Comparison of ENCODE assay signal across 9 cellular contexts in the genomic region with DNA sequence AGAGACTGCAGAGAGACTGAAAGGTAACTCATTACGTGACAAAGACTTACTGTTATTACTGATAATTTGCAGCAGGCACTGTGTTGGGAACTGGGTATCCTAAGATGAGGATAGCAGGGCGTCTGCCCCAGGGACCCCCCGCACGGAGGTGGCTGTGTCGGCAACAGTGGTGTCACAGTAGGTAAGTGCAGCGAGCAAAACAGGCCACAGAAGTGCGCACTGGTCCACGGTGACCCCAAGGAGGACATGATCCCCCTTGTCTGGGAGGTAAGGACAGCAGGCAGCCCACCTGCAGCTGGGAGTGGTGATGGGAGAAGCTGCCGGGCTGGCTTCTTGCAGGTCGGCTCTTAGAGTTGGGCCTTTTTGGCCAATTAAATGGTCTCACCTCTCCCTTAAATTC.
A peak's percentile ranks its signal among the peaks of the same experiment; 100 is the strongest.
DNase-seq lines count a peak whose midpoint lies in the region; TF ChIP-seq lines count a peak whose summit lies in the region.
"Had no signal": no experiment of that assay in that cellular context is flagged by ENCODE, and none has a peak within 500 bp of the region (broad histone marks: within the 10 kb centered on the region; RNA-seq: fewer than 3 reads in every experiment).

No MANE protein-coding gene starts in this region.

- POLR2A ChIA-PET in CD4-positive, alpha-beta memory T cell (lab: Charles Lee; ENCODE audit: partially characterized antibody) = interaction anchor here (0.6 to 1.7 kb wide), 6 partner anchors 79 to 503 kb away, joined by 3 to 27 read pairs (median 4); a partner anchor contains a TSS

- CTCF ChIA-PET in CD4-positive, alpha-beta memory T cell (lab: Charles Lee; ENCODE audit: partially characterized antibody) = interaction anchor here (1.3 kb wide), 2 partner anchors 81 to 86 kb away, joined by 4 to 7 read pairs; no protein-coding TSS in a partner anchor

- H3K36me3 Mint-ChIP-seq in CD4-positive, alpha-beta memory T cell = no peaks in the 10 kb centered on the region

- peak overlapping the region; percentile 86 to 96 (median 87) for H3K4me3 Mint-ChIP-seq in CD4-positive, alpha-beta memory T cell

- H2AFZ ChIP-seq in Loucy (ENCODE audit: low read length) = peak overlapping the region; percentile 86

- no peaks in the 10 kb centered on the region for H3K27me3 ChIP-seq in CD4-positive, alpha-beta memory T cell (ENCODE audit: insufficient read depth, low read length)
- H3K27me3 ChIP-seq in Loucy (ENCODE audit: insufficient read depth, low read length, poor library complexity, severe bottlenecking) = no peaks in the 10 kb centered on the region
- no peaks in the 10 kb centered on the region for H3K27me3 ChIP-seq in duodenal mucosa (ENCODE audit: control insufficient read depth in 1 of 2, insufficient read depth in 2 of 2, low read length in 2 of 2)
- H3K27me3 ChIP-seq in ovary = no peaks in the 10 kb centered on the region

- intact Hi-C loops in CD4-positive, alpha-beta memory T cell (cut with micrococcal nuclease) = loop anchor here (5.0 kb wide), 1 partner anchor 281 kb away; a partner anchor contains a TSS
- intact Hi-C loops in ovary (cut with DNase I) = no loop called here

- no peaks in the 10 kb centered on the region for H3K36me3 ChIP-seq in CD4-positive, alpha-beta memory T cell (ENCODE audit: insufficient read depth, low read length)
- H3K36me3 ChIP-seq in Loucy (ENCODE audit: insufficient read depth, low read length) (no peaks in the 10 kb centered on the region), duodenal mucosa (ENCODE audit: control insufficient read depth in 1 of 2, insufficient read depth in 2 of 2, low read length in 2 of 2) (no peaks in the 10 kb centered on the region), ovary (no peaks in the 10 kb centered on the region)

- no peaks in the 10 kb centered on the region for H4K20me1 ChIP-seq in Loucy (ENCODE audit: insufficient read depth, low read length, poor library complexity, severe bottlenecking)

- H3K9ac ChIP-seq in Loucy (ENCODE audit: low read depth, low read length, poor library complexity, severe bottlenecking) (peak overlapping the region; percentile 53), duodenal mucosa (ENCODE audit: low read depth in 1 of 2, low read length in 2 of 2) (no peak overlapping the region)

- H3K79me2 ChIP-seq in Loucy (ENCODE audit: insufficient read depth, low read length) = no peaks in the 10 kb centered on the region

- TF ChIP-seq POLR2A in ovary (IDR thresholded peaks at IDR 0.05) = no peak

- H3K27me3 Mint-ChIP-seq in CD4-positive, alpha-beta memory T cell = peaks cover 6 to 8% of the 10 kb centered on the region in 2 donors

- WGBS in ovary, 3 donors = 72 to 81% (median 78%) methylated on average over 10 of the region's 10 CpGs

- no peak for TF ChIP-seq CTCF in Loucy (conservative IDR thresholded peaks at IDR 0.05; ENCODE audit: low read length)
- no peak for TF ChIP-seq CTCF in ovary (IDR thresholded peaks at IDR 0.05)

- no peaks in the 10 kb centered on the region for H3K9me3 ChIP-seq in CD4-positive, alpha-beta memory T cell (ENCODE audit: control insufficient read depth in 1 of 2, low read length in 2 of 2)
- H3K9me3 ChIP-seq in Loucy (ENCODE audit: insufficient read depth, low read depth, low read length) (no peaks in the 10 kb centered on the region), duodenal mucosa (ENCODE audit: control insufficient read depth in 1 of 2, low read length in 2 of 2) (no peaks in the 10 kb centered on the region), ovary (no peaks in the 10 kb centered on the region)

- no peaks in the 10 kb centered on the region for H3K9me2 ChIP-seq in Loucy (replicated peaks; ENCODE audit: low read depth, low read length)

- no peak overlapping the region for H3K27ac ChIP-seq in CD4-positive, alpha-beta memory T cell (ENCODE audit: low read depth, low read length)
- H3K27ac ChIP-seq in duodenal mucosa (ENCODE audit: low read depth, low read length) = no peak overlapping the region
- H3K27ac ChIP-seq in ovary = no peak overlapping the region
- no peak overlapping the region for H3K27ac ChIP-seq in substantia nigra (ENCODE audit: low read depth, low read length, poor library complexity, severe bottlenecking)
- H3K27ac ChIP-seq: epithelial cell of prostate had no signal

- H3K27ac Mint-ChIP-seq in CD4-positive, alpha-beta memory T cell = peak overlapping the region; percentile 82 to 98 (median 95)

- no peak for TF ChIP-seq EP300 in ovary (IDR thresholded peaks at IDR 0.05)

- H3K4me2 ChIP-seq in Loucy (ENCODE audit: low read depth, low read length, poor library complexity, severe bottlenecking) = peak overlapping the region; percentile 90

- peaks cover 15% of the 10 kb centered on the region for H3K4me1 ChIP-seq in CD4-positive, alpha-beta memory T cell (ENCODE audit: insufficient read depth, low read length)
- peaks cover 12% of the 10 kb centered on the region for H3K4me1 ChIP-seq in Loucy (ENCODE audit: insufficient read depth, low read length, poor library complexity, severe bottlenecking)
- H3K4me1 ChIP-seq in duodenal mucosa (ENCODE audit: control insufficient read depth in 1 of 2, insufficient read depth in 2 of 2, low read length in 2 of 2) = peaks cover 12 to 19% of the 10 kb centered on the region in 2 donors
- peaks cover 3% of the 10 kb centered on the region for H3K4me1 ChIP-seq in ovary (ENCODE audit: insufficient read depth)

- no peaks in the 10 kb centered on the region for H3F3A ChIP-seq in Loucy (ENCODE audit: low read depth)

- H3K9me3 Mint-ChIP-seq in CD4-positive, alpha-beta memory T cell = no peaks in the 10 kb centered on the region

- peaks cover 5 to 30% (median 17%) of the 10 kb centered on the region in 4 donors for H3K4me1 Mint-ChIP-seq in CD4-positive, alpha-beta memory T cell

- H3K4me3 ChIP-seq in CD4-positive, alpha-beta memory T cell (ENCODE audit: low read length in 2 of 2) = no peak overlapping the region
- H3K4me3 ChIP-seq in Loucy (ENCODE audit: low read length, poor library complexity, severe bottlenecking) (peak overlapping the region; percentile 70), duodenal mucosa (ENCODE audit: low read depth in 1 of 2, low read length in 2 of 2) (peak overlapping the region; percentile 18 to 32), ovary (peak overlapping the region; percentile 5)

- DNase-seq in CD4-positive, alpha-beta memory T cell = no peak
- DNase-seq in ovary (peak in 2 of 5 donors; percentile 35 to 38), islet precursor cell (no peak), substantia nigra (lab: John Stamatoyannopoulos, UW) (no peak), NCI-H526 (lab: John Stamatoyannopoulos, UW) (no peak), NCI-H2081 treated with DMSO at 0.1 percent for 48 hours (lab: John Stamatoyannopoulos, UW) (no peak)

Comparison
In these comparisons a context has a peak if more than half of its experiments do, and no peak if none do; other contexts are left out.
1. H3K4me3 ChIP-seq: peak in Loucy (single experiment), duodenal mucosa (2 of 2) and ovary (single experiment); none in CD4-positive, alpha-beta memory T cell (0 of 2).